Comparison of ENCODE assay signal across 5 cellular contexts in the genomic region with DNA sequence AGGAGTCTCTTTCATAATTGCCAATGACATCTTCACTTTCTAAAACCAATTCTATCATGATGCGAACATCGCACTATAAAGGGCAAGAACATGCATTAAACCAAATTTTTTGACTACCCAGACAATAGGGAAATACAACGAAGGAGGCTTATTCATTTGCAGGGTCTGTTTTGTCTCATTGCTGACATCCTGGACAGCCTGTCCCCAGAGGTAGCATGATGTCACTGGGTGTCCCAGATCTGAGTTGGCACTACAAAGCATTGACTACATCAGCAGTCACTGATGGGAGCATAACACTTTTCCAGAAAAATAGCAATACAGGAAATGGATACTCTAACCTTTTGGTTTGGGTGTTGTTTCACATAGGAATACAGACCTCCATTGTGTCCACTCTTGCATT.
"Had no signal": no experiment of that assay in that cellular context is flagged by ENCODE, and none has a peak within 500 bp of the region (broad histone marks: within the 10 kb centered on the region; RNA-seq: fewer than 3 reads in every experiment).

No MANE protein-coding gene starts in this region.

- ATAC-seq: GM23338, K562 had no signal

- H3K4me3 ChIP-seq: GM23338, K562 had no signal

- DNase-seq: H9, HCEC 1CT, IMR-90 had no signal

- H3K4me2 ChIP-seq: GM23338 had no signal
